Comparison of ENCODE assay signal across 13 cellular contexts in genomic region chr10:56662765-56663447, GRCh38.
A peak's percentile ranks its signal among the peaks of the same experiment; 100 is the strongest.
DNase-seq lines count a peak whose midpoint lies in the region; ATAC-seq and TF ChIP-seq lines count a peak whose summit lies in the region.
"Had no signal": no experiment of that assay in that cellular context is flagged by ENCODE, and none has a peak within 500 bp of the region (broad histone marks: within the 10 kb centered on the region; RNA-seq: fewer than 3 reads in every experiment).

No MANE protein-coding gene starts in this region.

- TF ChIP-seq POLR2A in adrenal gland (IDR thresholded peaks at IDR 0.05): no peak

- 0 out of 2 replicates have a peak, but pooled peaks cover 3% of the 10 kb centered on the region for H3K9me2 ChIP-seq in OCI-LY7 (ENCODE audit: insufficient read depth, low read length)

- peak overlapping the region; percentile 26 for H3K4me3 ChIP-seq in OCI-LY7 (ENCODE audit: low read depth, low read length, poor library complexity, severe bottlenecking)
- no peak overlapping the region for H3K4me3 ChIP-seq in adrenal gland
- H3K4me3 ChIP-seq: coronary artery, mucosa of descending colon had no signal

- peaks cover 19% of the 10 kb centered on the region for H3K4me1 ChIP-seq in OCI-LY7 (ENCODE audit: insufficient read depth, low read length, poor library complexity, severe bottlenecking)
- H3K4me1 ChIP-seq in foreskin keratinocyte: no peaks in the 10 kb centered on the region
- no peaks in the 10 kb centered on the region for H3K4me1 ChIP-seq in adrenal gland (replicated peaks in 1 of 2)

- POLR2A ChIA-PET in OCI-LY7 (lab: Charles Lee): interaction anchor here (0.8 to 1.4 kb wide), 4 partner anchors 10 to 38 kb away, joined by 3 to 5 read pairs (median 4); no protein-coding TSS in a partner anchor

- intact Hi-C loops in OCI-LY7 (cut with micrococcal nuclease; ENCODE audit: unreplicated experiment): no loop called here
- intact Hi-C loops in adrenal gland (cut with DNase I): no loop called here

- DNase-seq in OCI-LY7 (ENCODE audit: low spot score) (peak; percentile 41), foreskin keratinocyte (no peak), adrenal gland (no peak), NCI-H510A (lab: John Stamatoyannopoulos, UW) (no peak), NCI-H226 (no peak)
- DNase-seq: C1 segment of cervical spinal cord, mucosa of descending colon, NCI-H1417, NCI-H526 treated with DMSO at 0.1 percent for 48 hours had no signal

- no peaks in the 10 kb centered on the region for H3K27me3 ChIP-seq in foreskin keratinocyte
- H3K27me3 ChIP-seq in adrenal gland: no peaks in the 10 kb centered on the region

- CTCF ChIA-PET in OCI-LY7 (lab: Charles Lee; ENCODE audit: unreplicated experiment): no interaction called here

- no peak for TF ChIP-seq CTCF in OCI-LY7 (conservative IDR thresholded peaks at IDR 0.05; ENCODE audit: low read length)
- no peak for TF ChIP-seq CTCF in foreskin keratinocyte (conservative IDR thresholded peaks at IDR 0.05)
- no peak for TF ChIP-seq CTCF in adrenal gland (IDR thresholded peaks at IDR 0.05)

- H4K20me1 ChIP-seq in OCI-LY7 (ENCODE audit: insufficient read depth, low read length): no peaks in the 10 kb centered on the region

- H3K79me2 ChIP-seq in OCI-LY7 (ENCODE audit: insufficient read depth, low read depth, low read length): no peaks in the 10 kb centered on the region

- H3K36me3 ChIP-seq in OCI-LY7 (ENCODE audit: insufficient read depth, low read length) (no peaks in the 10 kb centered on the region), adrenal gland (replicated peaks in 1 of 2) (no peaks in the 10 kb centered on the region)

- BruUV-seq in OCI-LY7 (replicated peaks; lab: Mats Ljungman, UMichigan): no TSS peak

- H3K9me3 ChIP-seq in OCI-LY7 (ENCODE audit: low read length): peaks cover 4% of the 10 kb centered on the region; the same call in 1 of the 2 replicates
- peaks cover 0 to 2% (median 0%) of the 10 kb centered on the region in 3 donors for H3K9me3 ChIP-seq in adrenal gland (replicated peaks in 1 of 3)
- H3K9me3 ChIP-seq: mucosa of descending colon had no signal

- H2AFZ ChIP-seq in OCI-LY7 (ENCODE audit: low read length): peak overlapping the region; percentile 97

- ATAC-seq in GM19023 (IDR thresholded peaks at IDR 0.05; ENCODE audit: unreplicated experiment): peak; percentile 77
- peak; percentile 91 for ATAC-seq in GM21619 (IDR thresholded peaks at IDR 0.05; ENCODE audit: unreplicated experiment)
- peak; percentile 96 for ATAC-seq in HG03060 (IDR thresholded peaks at IDR 0.05; ENCODE audit: low read depth, unreplicated experiment)
- no peak for ATAC-seq in foreskin keratinocyte
- ATAC-seq: mucosa of descending colon had no signal

- peak overlapping the region; percentile 67 for H3K4me2 ChIP-seq in OCI-LY7 (ENCODE audit: low read length)

- peak overlapping the region; percentile 29 for H3K27ac ChIP-seq in OCI-LY7 (ENCODE audit: low read depth, low read length, poor library complexity, severe bottlenecking)
- no peak overlapping the region for H3K27ac ChIP-seq in foreskin keratinocyte
- H3K27ac ChIP-seq in adrenal gland: no peak overlapping the region
- H3K27ac ChIP-seq: coronary artery had no signal
